ENCODE assay signal across 13 cellular contexts in genomic region chr18:36311026-36311570, GRCh38. TPM values are rescaled to one million over a fixed set of nuclear protein-coding genes. Genes with fewer than 3 reads are reported as not detected.
"Had no signal": no experiment of that assay in that cellular context is flagged by ENCODE, and none has a peak within 500 bp of the region (broad histone marks: within the 10 kb centered on the region; RNA-seq: fewer than 3 reads in every experiment).

No MANE protein-coding gene starts in this region.

- H3K27ac ChIP-seq: ascending aorta, foreskin keratinocyte, stomach, thoracic aorta had no signal

- H3K4me1 Mint-ChIP-seq: activated naive CD8-positive, alpha-beta T cell treated with anti-CD3 and anti-CD28 coated beads, Interleukin-2, amount 10 ng/mL, durations not matched to agents 7 days and 5 days had no signal

- H3K9me3 ChIP-seq: ascending aorta, stomach, thoracic aorta had no signal

- H3K36me3 Mint-ChIP-seq: activated naive CD8-positive, alpha-beta T cell treated with anti-CD3 and anti-CD28 coated beads, Interleukin-2, amount 10 ng/mL, durations not matched to agents 7 days and 5 days; natural killer cell treated with Interleukin-12 subunit alpha and Interleukin-12 subunit beta and Interleukin-15 and Interleukin-18, amount 100 ng/mL, for 72 hours had no signal

- H3K4me1 ChIP-seq: stomach had no signal

- H3K36me3 ChIP-seq: ascending aorta, stomach, thoracic aorta had no signal

- ATAC-seq: activated CD4-positive, CD25-positive, alpha-beta regulatory T cell treated with anti-CD3 and anti-CD28 coated beads, Interleukin-2, amount 50 U/mL, for 24 hours; activated T-cell treated with anti-CD3 and anti-CD28 coated beads, Interleukin-2, amount 50 U/mL, for 4 hours; foreskin keratinocyte; natural killer cell treated with Interleukin-12 subunit alpha and Interleukin-12 subunit beta and Interleukin-15 and Interleukin-18, amount 100 ng/mL, for 72 hours had no signal

- H3K4me3 ChIP-seq: ascending aorta, stomach, thoracic aorta had no signal

- H3K9me3 Mint-ChIP-seq: activated naive CD8-positive, alpha-beta T cell treated with anti-CD3 and anti-CD28 coated beads, Interleukin-2, amount 10 ng/mL, durations not matched to agents 7 days and 5 days; activated T-cell treated with anti-CD3 and anti-CD28 coated beads, Interleukin-2, amount 50 U/mL, for 4 hours; natural killer cell treated with Interleukin-12 subunit alpha and Interleukin-12 subunit beta and Interleukin-15 and Interleukin-18, amount 100 ng/mL, for 72 hours; T-helper 2 cell treated with Interferon-gamma antibody and Interleukin-4, amounts not matched to agents 5 μg/mL and 100 μg/mL, for 36 hours had no signal

- H3K27ac Mint-ChIP-seq: activated naive CD8-positive, alpha-beta T cell treated with anti-CD3 and anti-CD28 coated beads, Interleukin-2, amount 10 ng/mL, durations not matched to agents 7 days and 5 days; natural killer cell treated with Interleukin-12 subunit alpha and Interleukin-12 subunit beta and Interleukin-15 and Interleukin-18, amount 100 ng/mL, for 72 hours; T-helper 2 cell treated with Interferon-gamma antibody and Interleukin-4, amounts not matched to agents 5 μg/mL and 100 μg/mL, for 36 hours had no signal

- H3K4me3 Mint-ChIP-seq: activated naive CD8-positive, alpha-beta T cell treated with anti-CD3 and anti-CD28 coated beads, Interleukin-2, amount 10 ng/mL, durations not matched to agents 7 days and 5 days; activated T-cell treated with anti-CD3 and anti-CD28 coated beads, Interleukin-2, amount 50 U/mL, for 4 hours; natural killer cell treated with Interleukin-12 subunit alpha and Interleukin-12 subunit beta and Interleukin-15 and Interleukin-18, amount 100 ng/mL, for 72 hours; T-helper 2 cell treated with Interferon-gamma antibody and Interleukin-4, amounts not matched to agents 5 μg/mL and 100 μg/mL, for 36 hours had no signal

- DNase-seq: activated CD4-positive, alpha-beta T cell treated with anti-CD3 and anti-CD28 coated beads, Interleukin-2, amount 50 U/mL, for 4 hours; activated gamma-delta T cell; activated naive CD8-positive, alpha-beta T cell treated with anti-CD3 and anti-CD28 coated beads, Interleukin-2, amount 10 ng/mL, durations not matched to agents 7 days and 5 days; activated T-cell treated with anti-CD3 and anti-CD28 coated beads, Interleukin-2, amount 50 U/mL, for 4 hours; foreskin keratinocyte; stimulated activated CD4-positive, alpha-beta T cell treated with anti-CD3 and anti-CD28 coated beads, Interleukin-15, amount 100 ng/mL, for 24 hours; stomach had no signal

- H3K27me3 ChIP-seq: ascending aorta, foreskin keratinocyte had no signal

- FAIRE-seq: colon had no signal

RNA-seq across cellular contexts. Expression of gene FHOD3, which starts 13.6 kb away (rescaled TPM):
- total RNA-seq: activated naive CD8-positive, alpha-beta T cell treated with anti-CD3 and anti-CD28 coated beads, Interleukin-2, amount 10 ng/mL, durations not matched to agents 7 days and 5 days; natural killer cell treated with Interleukin-12 subunit alpha and Interleukin-12 subunit beta and Interleukin-15 and Interleukin-18, amount 100 ng/mL, for 72 hours had no signal
